In genomic region chr6:30670760-30671527, GRCh38 we compare ENCODE assay signal across 2 cellular contexts.
TF ChIP-seq lines count a peak whose summit lies in the region.

No MANE protein-coding gene starts in this region.

TF ChIP-seq in GM12878, 131 proteins besides CTCF, POLR2A, EP300 and RAD21:
- TF ChIP-seq CHD2 (IDR thresholded peaks at IDR 0.05; ENCODE audit: borderline replicate concordance, low read depth, low read length) = no peak
- TF ChIP-seq ZNF274 (IDR thresholded peaks at IDR 0.05; ENCODE audit: insufficient read depth, insufficient read length) = no peak
- no peak for TF ChIP-seq TAF1 (IDR thresholded peaks at IDR 0.05; ENCODE audit: borderline replicate concordance, low read depth, low read length)
- no peak for TF ChIP-seq YY1 (IDR thresholded peaks at IDR 0.05; ENCODE audit: low read depth, low read length)
- no peak for TF ChIP-seq TBL1XR1 (IDR thresholded peaks at IDR 0.05; ENCODE audit: low read depth, low read length)
- no peak for TF ChIP-seq ZBED1 (IDR thresholded peaks at IDR 0.05; ENCODE audit: borderline replicate concordance)
- no peak for TF ChIP-seq NR2C1 (IDR thresholded peaks at IDR 0.05)
- TF ChIP-seq ZBTB11 (CRISPR knock-in tag; IDR thresholded peaks at IDR 0.05) = no peak
- TF ChIP-seq IKZF1 (conservative IDR thresholded peaks at IDR 0.05) = no peak
- no peak for TF ChIP-seq ZNF592 (IDR thresholded peaks at IDR 0.05)
- TF ChIP-seq RFX5 (IDR thresholded peaks at IDR 0.05; ENCODE audit: low read depth, low read length) = no peak
- no peak for TF ChIP-seq SPI1 (IDR thresholded peaks at IDR 0.05; ENCODE audit: borderline replicate concordance, insufficient read depth, low read depth, low read length)
- no peak for TF ChIP-seq SMAD5 (IDR thresholded peaks at IDR 0.05; ENCODE audit: low read depth)
- no peak for TF ChIP-seq NFYA (IDR thresholded peaks at IDR 0.05; ENCODE audit: borderline replicate concordance, low read depth, low read length)
- TF ChIP-seq ZNF384 (IDR thresholded peaks at IDR 0.05; ENCODE audit: borderline replicate concordance, low read depth, low read length) = no peak
- TF ChIP-seq PAX5 (IDR thresholded peaks at IDR 0.05; ENCODE audit: borderline replicate concordance, low read depth, low read length) = no peak
TF ChIP-seq in GM12878: peak in this region for 0.

TF ChIP-seq in neural cell, 6 proteins besides CTCF, POLR2A, EP300 and RAD21:
- TF ChIP-seq EZH2 (IDR thresholded peaks at IDR 0.05; ENCODE audit: borderline replicate concordance, insufficient read depth, low read length, poor library complexity, severe bottlenecking) = no peak
- no peak for TF ChIP-seq TAF1 (IDR thresholded peaks at IDR 0.05; ENCODE audit: low read depth)
- no peak for TF ChIP-seq REST (IDR thresholded peaks at IDR 0.05; ENCODE audit: borderline replicate concordance)
- TF ChIP-seq POLR2AphosphoS5 (IDR thresholded peaks at IDR 0.05) = no peak
- TF ChIP-seq MXI1 (conservative IDR thresholded peaks at IDR 0.05; ENCODE audit: poor library complexity, severe bottlenecking) = no peak
- TF ChIP-seq SMC3 (conservative IDR thresholded peaks at IDR 0.05; ENCODE audit: poor library complexity) = no peak
